Comparison of ENCODE assay signal across 1 cellular context in the genomic region with DNA sequence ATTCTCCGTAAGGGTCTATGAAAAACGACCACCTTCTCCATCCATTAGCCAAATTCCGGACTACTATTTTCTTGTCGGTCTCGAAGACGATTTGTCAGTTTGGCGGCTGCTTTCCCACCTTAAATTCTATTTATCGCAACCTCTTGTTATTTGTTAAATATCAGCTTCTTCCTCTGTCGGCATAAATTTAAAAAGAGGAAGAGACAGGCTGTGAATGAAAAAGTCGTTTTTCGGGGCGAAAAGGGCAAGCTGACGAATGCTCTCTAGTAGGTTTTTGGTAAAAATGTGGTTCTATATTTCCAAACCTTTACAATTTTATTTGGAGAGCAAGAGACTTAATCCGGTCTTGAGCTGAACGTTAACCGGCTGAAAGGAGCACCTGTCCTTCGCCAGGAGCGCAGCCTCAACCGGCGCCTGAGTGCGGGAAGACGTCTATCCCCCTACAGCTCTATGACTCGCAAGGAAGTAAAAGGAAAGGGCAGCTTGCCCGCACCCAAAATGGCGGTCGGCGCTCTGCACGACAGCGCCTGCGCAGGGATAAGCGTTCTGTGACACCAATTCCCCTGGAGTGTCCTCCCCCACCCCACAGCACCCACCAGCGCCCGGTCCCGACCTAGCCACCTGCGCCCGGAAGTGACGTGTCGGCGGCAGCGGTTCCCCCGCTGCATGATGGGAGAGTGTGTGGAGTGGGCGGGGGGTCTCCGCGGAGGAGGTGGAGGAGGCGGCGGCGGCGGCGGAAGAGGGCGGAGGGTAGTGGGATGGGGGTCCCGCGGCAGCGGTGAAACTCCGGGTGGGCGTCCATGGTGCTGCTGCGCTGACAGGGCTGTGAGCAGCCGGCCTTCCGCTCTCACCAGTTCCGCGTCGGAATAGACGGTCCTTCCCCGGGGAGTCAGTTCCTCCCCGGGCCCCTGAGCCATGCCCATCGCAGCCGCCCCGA.
A peak's percentile ranks its signal among the peaks of the same experiment; 100 is the strongest.
TF ChIP-seq lines count a peak whose summit lies in the region.

Gene AFTPH, plus strand, starts transcription at position 662 of the 937 bp plus-strand sequence. CDS start 27,147 bp downstream, outside the sequence.

TF ChIP-seq in HEK293, 187 proteins besides CTCF, POLR2A, EP300 and RAD21 (continued from another document and continues in another):
- TF ChIP-seq ZNF394 (tag by site-specific recombination; IDR thresholded peaks at IDR 0.05; ENCODE audit: borderline replicate concordance) (peak; percentile 87), ZNF292 (tag by site-specific recombination; IDR thresholded peaks at IDR 0.05; ENCODE audit: borderline replicate concordance, low read depth) (no peak), PRDM4 (tag by site-specific recombination; IDR thresholded peaks at IDR 0.05) (no peak), ZNF26 (tag by site-specific recombination; IDR thresholded peaks at IDR 0.05) (no peak), ZNF48 (tag by site-specific recombination; IDR thresholded peaks at IDR 0.05) (no peak), SALL2 (tag by site-specific recombination; IDR thresholded peaks at IDR 0.05; ENCODE audit: borderline replicate concordance) (no peak), ZNF214 (tag by site-specific recombination; IDR thresholded peaks at IDR 0.05; ENCODE audit: borderline replicate concordance) (no peak), ZSCAN16 (tag by site-specific recombination; IDR thresholded peaks at IDR 0.05) (no peak), ZNF677 (tag by site-specific recombination; IDR thresholded peaks at IDR 0.05) (no peak), ZBTB8A (tag by site-specific recombination; IDR thresholded peaks at IDR 0.05) (peak; percentile 31; the same call in 1 of the 2 replicates), MYNN (tag by site-specific recombination; IDR thresholded peaks at IDR 0.05; ENCODE audit: borderline replicate concordance) (no peak), ZNF585B (tag by site-specific recombination; IDR thresholded peaks at IDR 0.05) (no peak), YY2 (tag by site-specific recombination; IDR thresholded peaks at IDR 0.05) (0 out of 2 replicates have a peak, but pooled peaks have one; percentile 54), ZXDB (tag by site-specific recombination; IDR thresholded peaks at IDR 0.05) (peak; percentile 50; the same call in 1 of the 2 replicates), ZNF76 (tag by site-specific recombination; IDR thresholded peaks at IDR 0.05; ENCODE audit: borderline replicate concordance, low read depth) (peak; percentile 94), ZNF280C (tag by site-specific recombination; IDR thresholded peaks at IDR 0.05) (no peak), ZNF621 (tag by site-specific recombination; IDR thresholded peaks at IDR 0.05) (no peak), YY1 (tag by site-specific recombination; IDR thresholded peaks at IDR 0.05) (peak; percentile 73), ZNF223 (tag by site-specific recombination; IDR thresholded peaks at IDR 0.05) (no peak), SP3 (tag by site-specific recombination; IDR thresholded peaks at IDR 0.05) (peak; percentile 89), SP7 (tag by site-specific recombination; IDR thresholded peaks at IDR 0.05) (peak; percentile 56; the same call in 1 of the 2 replicates), ZNF514 (tag by site-specific recombination; IDR thresholded peaks at IDR 0.05) (no peak), RBAK (tag by site-specific recombination; IDR thresholded peaks at IDR 0.05) (no peak), ZNF639 (tag by site-specific recombination; IDR thresholded peaks at IDR 0.05) (no peak; the same call in 1 of the 2 replicates), HIC1 (tag by site-specific recombination; IDR thresholded peaks at IDR 0.05) (peak; percentile 98), ZNF777 (tag by site-specific recombination; IDR thresholded peaks at IDR 0.05; ENCODE audit: borderline replicate concordance) (no peak; the same call in 1 of the 2 replicates), ZFP37 (tag by site-specific recombination; IDR thresholded peaks at IDR 0.05) (0 out of 2 replicates have a peak, but pooled peaks have one; percentile 55), OVOL3 (tag by site-specific recombination; IDR thresholded peaks at IDR 0.05) (0 out of 2 replicates have a peak, but pooled peaks have one; percentile 7), ZNF626 (tag by site-specific recombination; IDR thresholded peaks at IDR 0.05) (no peak), ZBTB20 (tag by site-specific recombination; IDR thresholded peaks at IDR 0.05) (no peak; the same call in 1 of the 2 replicates), ZNF664 (tag by site-specific recombination; IDR thresholded peaks at IDR 0.05) (no peak), ZNF350 (tag by site-specific recombination; IDR thresholded peaks at IDR 0.05) (no peak), ZNF24 (tag by site-specific recombination; IDR thresholded peaks at IDR 0.05) (no peak)
- TF ChIP-seq, protein P1, sequence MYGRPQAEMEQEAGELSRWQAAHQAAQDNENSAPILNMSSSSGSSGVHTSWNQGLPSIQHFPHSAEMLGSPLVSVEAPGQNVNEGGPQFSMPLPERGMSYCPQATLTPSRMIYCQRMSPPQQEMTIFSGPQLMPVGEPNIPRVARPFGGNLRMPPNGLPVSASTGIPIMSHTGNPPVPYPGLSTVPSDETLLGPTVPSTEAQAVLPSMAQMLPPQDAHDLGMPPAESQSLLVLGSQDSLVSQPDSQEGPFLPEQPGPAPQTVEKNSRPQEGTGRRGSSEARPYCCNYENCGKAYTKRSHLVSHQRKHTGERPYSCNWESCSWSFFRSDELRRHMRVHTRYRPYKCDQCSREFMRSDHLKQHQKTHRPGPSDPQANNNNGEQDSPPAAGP (tag by site-specific recombination; IDR thresholded peaks at IDR 0.05) = no peak
- TF ChIP-seq, protein P2, sequence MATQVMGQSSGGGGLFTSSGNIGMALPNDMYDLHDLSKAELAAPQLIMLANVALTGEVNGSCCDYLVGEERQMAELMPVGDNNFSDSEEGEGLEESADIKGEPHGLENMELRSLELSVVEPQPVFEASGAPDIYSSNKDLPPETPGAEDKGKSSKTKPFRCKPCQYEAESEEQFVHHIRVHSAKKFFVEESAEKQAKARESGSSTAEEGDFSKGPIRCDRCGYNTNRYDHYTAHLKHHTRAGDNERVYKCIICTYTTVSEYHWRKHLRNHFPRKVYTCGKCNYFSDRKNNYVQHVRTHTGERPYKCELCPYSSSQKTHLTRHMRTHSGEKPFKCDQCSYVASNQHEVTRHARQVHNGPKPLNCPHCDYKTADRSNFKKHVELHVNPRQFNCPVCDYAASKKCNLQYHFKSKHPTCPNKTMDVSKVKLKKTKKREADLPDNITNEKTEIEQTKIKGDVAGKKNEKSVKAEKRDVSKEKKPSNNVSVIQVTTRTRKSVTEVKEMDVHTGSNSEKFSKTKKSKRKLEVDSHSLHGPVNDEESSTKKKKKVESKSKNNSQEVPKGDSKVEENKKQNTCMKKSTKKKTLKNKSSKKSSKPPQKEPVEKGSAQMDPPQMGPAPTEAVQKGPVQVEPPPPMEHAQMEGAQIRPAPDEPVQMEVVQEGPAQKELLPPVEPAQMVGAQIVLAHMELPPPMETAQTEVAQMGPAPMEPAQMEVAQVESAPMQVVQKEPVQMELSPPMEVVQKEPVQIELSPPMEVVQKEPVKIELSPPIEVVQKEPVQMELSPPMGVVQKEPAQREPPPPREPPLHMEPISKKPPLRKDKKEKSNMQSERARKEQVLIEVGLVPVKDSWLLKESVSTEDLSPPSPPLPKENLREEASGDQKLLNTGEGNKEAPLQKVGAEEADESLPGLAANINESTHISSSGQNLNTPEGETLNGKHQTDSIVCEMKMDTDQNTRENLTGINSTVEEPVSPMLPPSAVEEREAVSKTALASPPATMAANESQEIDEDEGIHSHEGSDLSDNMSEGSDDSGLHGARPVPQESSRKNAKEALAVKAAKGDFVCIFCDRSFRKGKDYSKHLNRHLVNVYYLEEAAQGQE (tag by site-specific recombination; IDR thresholded peaks at IDR 0.05) = no peak
- TF ChIP-seq, protein P3, sequence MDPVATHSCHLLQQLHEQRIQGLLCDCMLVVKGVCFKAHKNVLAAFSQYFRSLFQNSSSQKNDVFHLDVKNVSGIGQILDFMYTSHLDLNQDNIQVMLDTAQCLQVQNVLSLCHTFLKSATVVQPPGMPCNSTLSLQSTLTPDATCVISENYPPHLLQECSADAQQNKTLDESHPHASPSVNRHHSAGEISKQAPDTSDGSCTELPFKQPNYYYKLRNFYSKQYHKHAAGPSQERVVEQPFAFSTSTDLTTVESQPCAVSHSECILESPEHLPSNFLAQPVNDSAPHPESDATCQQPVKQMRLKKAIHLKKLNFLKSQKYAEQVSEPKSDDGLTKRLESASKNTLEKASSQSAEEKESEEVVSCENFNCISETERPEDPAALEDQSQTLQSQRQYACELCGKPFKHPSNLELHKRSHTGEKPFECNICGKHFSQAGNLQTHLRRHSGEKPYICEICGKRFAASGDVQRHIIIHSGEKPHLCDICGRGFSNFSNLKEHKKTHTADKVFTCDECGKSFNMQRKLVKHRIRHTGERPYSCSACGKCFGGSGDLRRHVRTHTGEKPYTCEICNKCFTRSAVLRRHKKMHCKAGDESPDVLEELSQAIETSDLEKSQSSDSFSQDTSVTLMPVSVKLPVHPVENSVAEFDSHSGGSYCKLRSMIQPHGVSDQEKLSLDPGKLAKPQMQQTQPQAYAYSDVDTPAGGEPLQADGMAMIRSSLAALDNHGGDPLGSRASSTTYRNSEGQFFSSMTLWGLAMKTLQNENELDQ (tag by site-specific recombination; IDR thresholded peaks at IDR 0.05; ENCODE audit: low read depth) = no peak
- TF ChIP-seq, protein P4, sequence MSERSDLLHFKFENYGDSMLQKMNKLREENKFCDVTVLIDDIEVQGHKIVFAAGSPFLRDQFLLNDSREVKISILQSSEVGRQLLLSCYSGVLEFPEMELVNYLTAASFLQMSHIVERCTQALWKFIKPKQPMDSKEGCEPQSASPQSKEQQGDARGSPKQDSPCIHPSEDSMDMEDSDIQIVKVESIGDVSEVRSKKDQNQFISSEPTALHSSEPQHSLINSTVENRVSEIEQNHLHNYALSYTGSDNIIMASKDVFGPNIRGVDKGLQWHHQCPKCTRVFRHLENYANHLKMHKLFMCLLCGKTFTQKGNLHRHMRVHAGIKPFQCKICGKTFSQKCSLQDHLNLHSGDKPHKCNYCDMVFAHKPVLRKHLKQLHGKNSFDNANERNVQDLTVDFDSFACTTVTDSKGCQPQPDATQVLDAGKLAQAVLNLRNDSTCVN (tag by site-specific recombination; optimal IDR thresholded peaks at IDR 0.05) = no peak
